ENCODE assay signal across 1 cellular context in genomic region chr13:27194895-27195764, GRCh38.
A peak's percentile ranks its signal among the peaks of the same experiment; 100 is the strongest.
TF ChIP-seq lines count a peak whose summit lies in the region.

No MANE protein-coding gene starts in this region.

TF ChIP-seq in K562, 482 proteins besides CTCF, POLR2A, EP300 and RAD21 (continued from another document):
- no peak for TF ChIP-seq ID3 (CRISPR knock-in tag; IDR thresholded peaks at IDR 0.05)
- no peak for TF ChIP-seq ID3 (tag; IDR thresholded peaks at IDR 0.05)
- TF ChIP-seq FOS (IDR thresholded peaks at IDR 0.05; ENCODE audit: extremely low read depth, insufficient read length) = peak; percentile 51
- TF ChIP-seq ZNF384 (IDR thresholded peaks at IDR 0.05; ENCODE audit: low read depth, low read length) = no peak
- TF ChIP-seq ZNF121 (CRISPR knock-in tag; conservative IDR thresholded peaks at IDR 0.05) = no peak
- TF ChIP-seq XRCC5 (IDR thresholded peaks at IDR 0.05; ENCODE audit: low read depth, low read length) = no peak
- TF ChIP-seq HNRNPL (IDR thresholded peaks at IDR 0.05; ENCODE audit: low read depth, low read length) = no peak
- no peak for TF ChIP-seq SFPQ (IDR thresholded peaks at IDR 0.05; ENCODE audit: low read depth, low read length)
- no peak for TF ChIP-seq CBX8 (IDR thresholded peaks at IDR 0.05; ENCODE audit: borderline replicate concordance, extremely low read depth, low read depth, low read length, poor library complexity, severe bottlenecking)
- TF ChIP-seq, protein P1, sequence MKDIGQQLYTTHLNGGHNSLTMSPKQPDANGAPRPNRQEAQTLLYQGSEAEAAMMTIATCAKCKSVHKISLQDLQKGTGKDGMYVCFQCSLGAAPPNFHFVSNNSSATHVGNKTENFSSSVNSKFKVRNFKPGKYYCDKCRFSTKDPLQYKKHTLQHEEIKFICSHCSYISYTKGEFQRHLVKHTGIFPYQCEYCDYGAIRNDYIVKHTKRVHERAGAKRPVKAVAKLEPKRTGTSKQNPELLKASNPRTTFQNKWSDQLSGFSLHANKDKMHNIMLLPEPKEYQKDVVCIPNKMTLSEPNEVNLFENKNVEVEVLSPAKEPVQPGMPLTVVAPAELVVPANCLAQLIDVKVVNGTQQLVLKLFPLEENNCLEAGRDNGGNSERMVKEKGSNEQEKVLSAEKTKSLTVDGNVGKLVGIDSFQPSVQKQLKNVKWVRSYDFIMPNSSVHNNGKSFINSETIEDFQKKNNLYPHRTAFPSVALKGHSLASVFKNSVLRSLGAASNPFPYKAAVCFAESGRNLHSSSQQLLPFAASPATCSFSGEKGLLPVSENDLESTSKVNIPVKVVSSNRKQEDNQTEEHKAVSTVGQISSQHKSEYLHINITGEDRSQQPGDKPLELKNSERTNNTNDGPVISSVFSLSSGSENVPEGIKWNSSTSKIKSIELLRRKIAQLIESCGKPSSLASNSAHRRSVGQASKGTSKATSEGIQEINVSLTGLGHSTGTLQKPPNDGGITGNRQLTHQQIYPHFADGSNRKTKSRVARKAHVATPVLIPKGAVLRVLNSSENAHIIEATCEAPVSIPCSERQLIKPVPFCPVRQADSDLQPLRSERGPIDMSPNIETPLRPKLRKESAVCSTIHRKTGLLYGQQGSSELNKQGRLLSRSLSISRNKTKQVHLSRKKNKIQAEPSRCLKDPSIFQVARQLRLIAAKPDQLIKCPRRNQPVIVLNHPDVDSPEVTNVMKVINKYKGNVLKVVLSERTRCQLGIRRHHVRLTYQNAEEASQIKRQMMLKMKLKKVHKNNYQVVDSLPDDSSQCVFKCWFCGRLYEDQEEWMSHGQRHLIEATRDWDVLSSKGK (CRISPR knock-in tag; IDR thresholded peaks at IDR 0.05) = no peak
- no peak for TF ChIP-seq RFX7 (CRISPR knock-in tag; IDR thresholded peaks at IDR 0.05)
- peak; percentile 90 for TF ChIP-seq SMARCA4 (IDR thresholded peaks at IDR 0.05)
- no peak for TF ChIP-seq NCOR1 (IDR thresholded peaks at IDR 0.05)
- TF ChIP-seq PTBP1 (IDR thresholded peaks at IDR 0.05; ENCODE audit: low read depth, low read length) = no peak
- TF ChIP-seq JUN (IDR thresholded peaks at IDR 0.05; ENCODE audit: borderline replicate concordance, low read depth, low read length) = peak; percentile 88
- no peak for TF ChIP-seq JUN (CRISPR knock-in tag; IDR thresholded peaks at IDR 0.05; ENCODE audit: borderline replicate concordance)
- no peak for TF ChIP-seq ZNF133 (CRISPR knock-in tag; IDR thresholded peaks at IDR 0.05)
- no peak for TF ChIP-seq RNF219 (CRISPR knock-in tag; IDR thresholded peaks at IDR 0.05)
- TF ChIP-seq ZNF212 (CRISPR knock-in tag; IDR thresholded peaks at IDR 0.05) = no peak
- TF ChIP-seq, protein P2, sequence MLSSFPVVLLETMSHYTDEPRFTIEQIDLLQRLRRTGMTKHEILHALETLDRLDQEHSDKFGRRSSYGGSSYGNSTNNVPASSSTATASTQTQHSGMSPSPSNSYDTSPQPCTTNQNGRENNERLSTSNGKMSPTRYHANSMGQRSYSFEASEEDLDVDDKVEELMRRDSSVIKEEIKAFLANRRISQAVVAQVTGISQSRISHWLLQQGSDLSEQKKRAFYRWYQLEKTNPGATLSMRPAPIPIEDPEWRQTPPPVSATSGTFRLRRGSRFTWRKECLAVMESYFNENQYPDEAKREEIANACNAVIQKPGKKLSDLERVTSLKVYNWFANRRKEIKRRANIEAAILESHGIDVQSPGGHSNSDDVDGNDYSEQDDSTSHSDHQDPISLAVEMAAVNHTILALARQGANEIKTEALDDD (IDR thresholded peaks at IDR 0.05) = peak; percentile 58; the same call in 1 of the 2 replicates
- no peak for TF ChIP-seq HNRNPK (IDR thresholded peaks at IDR 0.05; ENCODE audit: low read depth, low read length, poor library complexity, severe bottlenecking)
- TF ChIP-seq POU5F1 (IDR thresholded peaks at IDR 0.05; ENCODE audit: borderline replicate concordance, low read depth, low read length, partially characterized antibody) = no peak
- peak; percentile 55; the same call in 1 of the 2 replicates for TF ChIP-seq ZEB2 (IDR thresholded peaks at IDR 0.05)
- no peak for TF ChIP-seq TAL1 (IDR thresholded peaks at IDR 0.05)
- TF ChIP-seq HDAC1 (IDR thresholded peaks at IDR 0.05) = peak in 1 of 2 experiments; percentile 51; a peak in 1 of 4 replicates
- no peak for TF ChIP-seq NCOA4 (IDR thresholded peaks at IDR 0.05; ENCODE audit: partially characterized antibody)
- no peak for TF ChIP-seq CEBPB (tag; IDR thresholded peaks at IDR 0.05)
- no peak for TF ChIP-seq TFAM (CRISPR knock-in tag; conservative IDR thresholded peaks at IDR 0.05)
- TF ChIP-seq USF2 (CRISPR knock-in tag; IDR thresholded peaks at IDR 0.05) = no peak
- TF ChIP-seq ZNF57 (CRISPR knock-in tag; IDR thresholded peaks at IDR 0.05) = no peak
- TF ChIP-seq, protein P3, sequence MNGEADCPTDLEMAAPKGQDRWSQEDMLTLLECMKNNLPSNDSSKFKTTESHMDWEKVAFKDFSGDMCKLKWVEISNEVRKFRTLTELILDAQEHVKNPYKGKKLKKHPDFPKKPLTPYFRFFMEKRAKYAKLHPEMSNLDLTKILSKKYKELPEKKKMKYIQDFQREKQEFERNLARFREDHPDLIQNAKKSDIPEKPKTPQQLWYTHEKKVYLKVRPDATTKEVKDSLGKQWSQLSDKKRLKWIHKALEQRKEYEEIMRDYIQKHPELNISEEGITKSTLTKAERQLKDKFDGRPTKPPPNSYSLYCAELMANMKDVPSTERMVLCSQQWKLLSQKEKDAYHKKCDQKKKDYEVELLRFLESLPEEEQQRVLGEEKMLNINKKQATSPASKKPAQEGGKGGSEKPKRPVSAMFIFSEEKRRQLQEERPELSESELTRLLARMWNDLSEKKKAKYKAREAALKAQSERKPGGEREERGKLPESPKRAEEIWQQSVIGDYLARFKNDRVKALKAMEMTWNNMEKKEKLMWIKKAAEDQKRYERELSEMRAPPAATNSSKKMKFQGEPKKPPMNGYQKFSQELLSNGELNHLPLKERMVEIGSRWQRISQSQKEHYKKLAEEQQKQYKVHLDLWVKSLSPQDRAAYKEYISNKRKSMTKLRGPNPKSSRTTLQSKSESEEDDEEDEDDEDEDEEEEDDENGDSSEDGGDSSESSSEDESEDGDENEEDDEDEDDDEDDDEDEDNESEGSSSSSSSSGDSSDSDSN (IDR thresholded peaks at IDR 0.05; ENCODE audit: borderline replicate concordance in 1 of 2, low read depth in 2 of 2, low read length in 2 of 2) = 0 out of 4 replicates have a peak, but pooled peaks of 1 of the 2 experiments have one; percentile 35
- TF ChIP-seq ZNF174 (CRISPR knock-in tag; IDR thresholded peaks at IDR 0.05) = no peak
- TF ChIP-seq, protein P4, sequence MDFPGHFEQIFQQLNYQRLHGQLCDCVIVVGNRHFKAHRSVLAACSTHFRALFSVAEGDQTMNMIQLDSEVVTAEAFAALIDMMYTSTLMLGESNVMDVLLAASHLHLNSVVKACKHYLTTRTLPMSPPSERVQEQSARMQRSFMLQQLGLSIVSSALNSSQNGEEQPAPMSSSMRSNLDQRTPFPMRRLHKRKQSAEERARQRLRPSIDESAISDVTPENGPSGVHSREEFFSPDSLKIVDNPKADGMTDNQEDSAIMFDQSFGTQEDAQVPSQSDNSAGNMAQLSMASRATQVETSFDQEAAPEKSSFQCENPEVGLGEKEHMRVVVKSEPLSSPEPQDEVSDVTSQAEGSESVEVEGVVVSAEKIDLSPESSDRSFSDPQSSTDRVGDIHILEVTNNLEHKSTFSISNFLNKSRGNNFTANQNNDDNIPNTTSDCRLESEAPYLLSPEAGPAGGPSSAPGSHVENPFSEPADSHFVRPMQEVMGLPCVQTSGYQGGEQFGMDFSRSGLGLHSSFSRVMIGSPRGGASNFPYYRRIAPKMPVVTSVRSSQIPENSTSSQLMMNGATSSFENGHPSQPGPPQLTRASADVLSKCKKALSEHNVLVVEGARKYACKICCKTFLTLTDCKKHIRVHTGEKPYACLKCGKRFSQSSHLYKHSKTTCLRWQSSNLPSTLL (IDR thresholded peaks at IDR 0.05) = no peak
- TF ChIP-seq SRSF1 (IDR thresholded peaks at IDR 0.05; ENCODE audit: low read depth, low read length) = no peak
- no peak for TF ChIP-seq RBM39 (optimal IDR thresholded peaks at IDR 0.05; ENCODE audit: low read depth, low read length)
- TF ChIP-seq ATF7 (IDR thresholded peaks at IDR 0.05) = peak; percentile 85
